8 cellular contexts compared by ENCODE assay signal in genomic region chr20:33684533-33685327, GRCh38. TPM values are rescaled to one million over a fixed set of nuclear protein-coding genes. Genes with fewer than 3 reads are reported as not detected.
DNase-seq lines count a peak whose midpoint lies in the region; ATAC-seq and TF ChIP-seq lines count a peak whose summit lies in the region.

No MANE protein-coding gene starts in this region.

- H3K27ac ChIP-seq in SK-N-SH (ENCODE audit: low read depth in 2 of 2, low read length in 1 of 2), result peak overlapping the region in 1 of 2 experiments; percentile 18; a peak in 2 of 4 replicates

- H3K9ac ChIP-seq in SK-N-SH, result peak overlapping the region; percentile 64

- no peaks in the 10 kb centered on the region for H3K9me3 Mint-ChIP-seq in effector memory CD8-positive, alpha-beta T cell

- H3K4me1 ChIP-seq in SK-N-SH (ENCODE audit: control insufficient read depth in 1 of 2, insufficient read depth in 2 of 2, low read depth in 1 of 2, low read length in 1 of 2), result peaks cover 7 to 19% of the 10 kb centered on the region in 2 experiments; a peak in 2 of 4 replicates

- peak overlapping the region in 1 of 2 donors; percentile 51 for H3K27ac Mint-ChIP-seq in effector memory CD8-positive, alpha-beta T cell

- H3K9me3 ChIP-seq in SK-N-SH, result no peaks in the 10 kb centered on the region

- CTCF ChIA-PET in SK-N-SH (lab: Yijun Ruan, JAX), result interaction anchor here (0.6 to 4.5 kb wide), 7 partner anchors 10 to 227 kb away, joined by 3 to 15 read pairs (median 4); partner anchors contain the start of gene ACTL10

- no peaks in the 10 kb centered on the region for H3K36me3 ChIP-seq in SK-N-SH (replicated peaks in 1 of 2; ENCODE audit: control insufficient read depth in 1 of 2, insufficient read depth in 2 of 2, low read length in 1 of 2)

- no peaks in the 10 kb centered on the region for H3K27me3 ChIP-seq in SK-N-SH (ENCODE audit: insufficient read depth)

- TF ChIP-seq EP300 in SK-N-SH (IDR thresholded peaks at IDR 0.05; ENCODE audit: borderline replicate concordance in 1 of 2, low read depth in 1 of 2, low read length in 1 of 2), result no peak

- H2AFZ ChIP-seq in SK-N-SH (ENCODE audit: low read depth), result peak overlapping the region; percentile 66; the same call in 1 of the 2 replicates

- H3K4me2 ChIP-seq in SK-N-SH, result peak overlapping the region; percentile 72

- peaks cover 6% of the 10 kb centered on the region; the same call in 1 of the 2 replicates for H4K20me1 ChIP-seq in SK-N-SH (ENCODE audit: insufficient read depth)

- H3K4me3 ChIP-seq in SK-N-SH (ENCODE audit: low read depth in 2 of 2, low read length in 1 of 2) (peak overlapping the region; percentile 61 to 62), skeletal muscle cell (ENCODE audit: low read depth, low read length) (peak overlapping the region; percentile 44)

- H3K4me1 Mint-ChIP-seq in effector memory CD8-positive, alpha-beta T cell (ENCODE audit: low read depth in 2 of 2), result peaks cover 17 to 20% of the 10 kb centered on the region in 2 donors

- DNase-seq in SK-N-SH (peak; percentile 76), NCI-H524 (lab: John Stamatoyannopoulos, UW) (peak; percentile 92 to 98), skeletal muscle cell (ENCODE audit: low read depth) (no peak)
- no peak for DNase-seq in effector memory CD8-positive, alpha-beta T cell
- no peak for DNase-seq in activated effector memory CD4-positive, alpha-beta T cell treated with Interleukin-2 at 50 U/mL for 16 hours

- POLR2A ChIA-PET in SK-N-SH (lab: Yijun Ruan, JAX), result interaction anchor here (0.9 to 1.6 kb wide), 6 partner anchors 10 to 47 kb away, joined by 3 to 7 read pairs (median 4); partner anchors contain the start of genes PXMP4 and ZNF341

- H3F3A ChIP-seq in SK-N-SH (replicated peaks; ENCODE audit: insufficient read depth), result no peaks in the 10 kb centered on the region

- ATAC-seq in SK-N-SH treated with all-trans-retinoic acid at 6 μM for 48 hours, result no peak
- ATAC-seq in effector memory CD8-positive, alpha-beta T cell (replicated peaks), result no peak
- ATAC-seq in HG03469 (IDR thresholded peaks at IDR 0.05; ENCODE audit: unreplicated experiment), result no peak
- no peak for ATAC-seq in GM21529 (IDR thresholded peaks at IDR 0.05; ENCODE audit: unreplicated experiment)

- TF ChIP-seq RAD21 in SK-N-SH (IDR thresholded peaks at IDR 0.05; ENCODE audit: low read length), result no peak

- peaks cover 9% of the 10 kb centered on the region for H3K36me3 Mint-ChIP-seq in effector memory CD8-positive, alpha-beta T cell (ENCODE audit: insufficient read depth)

- 54% methylated on average over 9 of the region's 10 CpGs for WGBS in SK-N-SH (ENCODE audit: low lambda C conversion rate)

- H3K79me2 ChIP-seq in SK-N-SH (ENCODE audit: insufficient read depth), result peaks cover 35% of the 10 kb centered on the region

- H3K27me3 Mint-ChIP-seq in effector memory CD8-positive, alpha-beta T cell, result no peaks in the 10 kb centered on the region

- TF ChIP-seq CTCF in SK-N-SH (IDR thresholded peaks at IDR 0.05), result no peak

- H3K9me2 ChIP-seq in SK-N-SH, result no peaks in the 10 kb centered on the region

- H3K4me3 Mint-ChIP-seq in effector memory CD8-positive, alpha-beta T cell, result peak overlapping the region; percentile 63 to 70

TF ChIP-seq in SK-N-SH, 30 proteins besides CTCF, POLR2A, EP300 and RAD21:
- TF ChIP-seq RCOR1 (IDR thresholded peaks at IDR 0.05; ENCODE audit: low read length) (0 out of 2 replicates have a peak, but pooled peaks have one; percentile 3), TEAD4 (IDR thresholded peaks at IDR 0.05; ENCODE audit: borderline replicate concordance, insufficient read depth) (no peak), FOSL2 (IDR thresholded peaks at IDR 0.05; ENCODE audit: borderline replicate concordance, low read depth) (no peak)

TF ChIP-seq in SK-N-SH treated with all-trans-retinoic acid at 6 μM for 48 hours, 23 proteins besides CTCF, POLR2A, EP300 and RAD21:
- no peak for TF ChIP-seq CSDC2 (CRISPR knock-in tag; IDR thresholded peaks at IDR 0.05)
- no peak for TF ChIP-seq ZNF8 (CRISPR knock-in tag; IDR thresholded peaks at IDR 0.05)
- no peak for TF ChIP-seq TSHZ2 (CRISPR knock-in tag; IDR thresholded peaks at IDR 0.05)
- no peak for TF ChIP-seq SNAI2 (CRISPR knock-in tag; IDR thresholded peaks at IDR 0.05)
- TF ChIP-seq PPARA (CRISPR knock-in tag; IDR thresholded peaks at IDR 0.05; ENCODE audit: borderline replicate concordance), result no peak
- no peak for TF ChIP-seq TOX (CRISPR knock-in tag; IDR thresholded peaks at IDR 0.05; ENCODE audit: borderline replicate concordance)
- TF ChIP-seq, protein P1, sequence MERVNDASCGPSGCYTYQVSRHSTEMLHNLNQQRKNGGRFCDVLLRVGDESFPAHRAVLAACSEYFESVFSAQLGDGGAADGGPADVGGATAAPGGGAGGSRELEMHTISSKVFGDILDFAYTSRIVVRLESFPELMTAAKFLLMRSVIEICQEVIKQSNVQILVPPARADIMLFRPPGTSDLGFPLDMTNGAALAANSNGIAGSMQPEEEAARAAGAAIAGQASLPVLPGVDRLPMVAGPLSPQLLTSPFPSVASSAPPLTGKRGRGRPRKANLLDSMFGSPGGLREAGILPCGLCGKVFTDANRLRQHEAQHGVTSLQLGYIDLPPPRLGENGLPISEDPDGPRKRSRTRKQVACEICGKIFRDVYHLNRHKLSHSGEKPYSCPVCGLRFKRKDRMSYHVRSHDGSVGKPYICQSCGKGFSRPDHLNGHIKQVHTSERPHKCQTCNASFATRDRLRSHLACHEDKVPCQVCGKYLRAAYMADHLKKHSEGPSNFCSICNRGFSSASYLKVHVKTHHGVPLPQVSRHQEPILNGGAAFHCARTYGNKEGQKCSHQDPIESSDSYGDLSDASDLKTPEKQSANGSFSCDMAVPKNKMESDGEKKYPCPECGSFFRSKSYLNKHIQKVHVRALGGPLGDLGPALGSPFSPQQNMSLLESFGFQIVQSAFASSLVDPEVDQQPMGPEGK (CRISPR knock-in tag; IDR thresholded peaks at IDR 0.05; ENCODE audit: borderline replicate concordance), result no peak
- TF ChIP-seq ARNTL (CRISPR knock-in tag; IDR thresholded peaks at IDR 0.05; ENCODE audit: borderline replicate concordance, low read depth), result no peak
- no peak for TF ChIP-seq ZC3H10 (CRISPR knock-in tag; IDR thresholded peaks at IDR 0.05)

RNA-seq across cellular contexts. Expression of gene E2F1, which starts 1.5 kb away (rescaled TPM):
- 12.4 and 15.0 TPM in 2 replicates for polyA plus RNA-seq in SK-N-SH (2012; rRNA removed)
- polyA plus RNA-seq in SK-N-SH (2012; cell fraction: cytosol; rRNA removed), result 7.9 and 11.4 TPM in 2 replicates
- 32.7 and 45.1 TPM in 2 replicates for polyA plus RNA-seq in SK-N-SH (2012; cell fraction: nucleus; rRNA removed)

RNA-seq across cellular contexts. Expression of gene NECAB3, which starts 10.5 kb away (rescaled TPM):
- 20.1 and 25.1 TPM in 2 replicates for polyA plus RNA-seq in SK-N-SH (2012; rRNA removed)
- polyA plus RNA-seq in SK-N-SH (2012; cell fraction: cytosol; rRNA removed), result 5.8 and 10.6 TPM in 2 replicates
- 112 and 142 TPM in 2 replicates for polyA plus RNA-seq in SK-N-SH (2012; cell fraction: nucleus; rRNA removed)

RNA-seq across cellular contexts. Expression of gene ACTL10, which starts 18.0 kb away (rescaled TPM):
- 0.19 and 0.25 TPM in 2 replicates for polyA plus RNA-seq in SK-N-SH (2012; rRNA removed)
- 0.09 and 0.20 TPM in 2 replicates for polyA plus RNA-seq in SK-N-SH (2012; cell fraction: cytosol; rRNA removed)
- 0.32 and 0.33 TPM in 2 replicates for polyA plus RNA-seq in SK-N-SH (2012; cell fraction: nucleus; rRNA removed)

RNA-seq across cellular contexts. Expression of gene C20orf144, which starts 22.6 kb away (rescaled TPM):
- polyA plus RNA-seq in SK-N-SH (2012; rRNA removed), result 0.12 and 0.13 TPM in 2 replicates
- polyA plus RNA-seq in SK-N-SH (2012; cell fraction: cytosol; rRNA removed), result 0.10 and 0.18 TPM in 2 replicates
- polyA plus RNA-seq in SK-N-SH (2012; cell fraction: nucleus; rRNA removed), result 0.08 and 0.15 TPM in 2 replicates

RNA-seq across cellular contexts. Expression of gene PXMP4, which starts 35.4 kb away (rescaled TPM):
- 5.6 and 5.7 TPM in 2 replicates for polyA plus RNA-seq in SK-N-SH (2012; rRNA removed)
- 2.0 and 3.4 TPM in 2 replicates for polyA plus RNA-seq in SK-N-SH (2012; cell fraction: cytosol; rRNA removed)
- polyA plus RNA-seq in SK-N-SH (2012; cell fraction: nucleus; rRNA removed), result 2.9 and 4.0 TPM in 2 replicates

Comparison
In these comparisons a context has a peak if more than half of its experiments do, and no peak if none do; other contexts are left out.
1. DNase-seq: peak in SK-N-SH (single experiment) and NCI-H524 (2 of 2); none in effector memory CD8-positive, alpha-beta T cell (0 of 3), skeletal muscle cell (single experiment) and activated effector memory CD4-positive, alpha-beta T cell treated with Interleukin-2 at 50 U/mL for 16 hours (single experiment).